Comparison of ENCODE assay signal across 8 cellular contexts in genomic region chr4:83010522-83011318, GRCh38. TPM values are rescaled to one million over a fixed set of nuclear protein-coding genes. Genes with fewer than 3 reads are reported as not detected.
DNase-seq lines count a peak whose midpoint lies in the region; ATAC-seq and TF ChIP-seq lines count a peak whose summit lies in the region.

Gene LIN54 (minus strand): TSS chr4:83010823. CDS start chr4:82984844, 25,979 bp downstream.

- H3K9ac ChIP-seq in MM.1S (ENCODE audit: low read length), result peak within 1 kb of the TSS; percentile 88

- no peaks in the 10 kb centered on the region for H3K9me2 ChIP-seq in MM.1S (replicated peaks; ENCODE audit: insufficient read depth, low read length)

- H3K4me1 ChIP-seq in MM.1S (ENCODE audit: low read length), result peaks cover 15% of the 10 kb centered on the region; the same call in 1 of the 2 replicates
- peaks cover 22% of the 10 kb centered on the region for H3K4me1 ChIP-seq in psoas muscle
- H3K4me1 ChIP-seq in urinary bladder (ENCODE audit: insufficient read depth), result no peaks in the 10 kb centered on the region

- H3K79me2 ChIP-seq in MM.1S (ENCODE audit: low read length), result peaks cover 67% of the 10 kb centered on the region

- TF ChIP-seq CTCF in MM.1S (IDR thresholded peaks at IDR 0.05; ENCODE audit: low read length), result no peak
- no peak for TF ChIP-seq CTCF in psoas muscle (IDR thresholded peaks at IDR 0.05)

- peak within 1 kb of the TSS; percentile 88 for H3K4me3 ChIP-seq in MM.1S (ENCODE audit: low read length)
- H3K4me3 ChIP-seq in psoas muscle, result peak within 1 kb of the TSS; percentile 87
- H3K4me3 ChIP-seq in urinary bladder (ENCODE audit: low read depth, low read length), result peak within 1 kb of the TSS; percentile 76

- H2AFZ ChIP-seq in MM.1S (ENCODE audit: low read length), result peak within 1 kb of the TSS; percentile 83

- intact Hi-C loops in left ventricle myocardium superior (cut with micrococcal nuclease) (no loop called here), psoas muscle (cut with DNase I) (loop anchor here (5.0 to 10.0 kb wide), 3 partner anchors 108 to 636 kb away; partner anchors contain the start of genes HNRNPD (in 1 of the 2), SEC31A (in 1 of the 2) and THAP9 (in 1 of the 2))

- H4K20me1 ChIP-seq in MM.1S (ENCODE audit: insufficient read depth, low read length), result no peaks in the 10 kb centered on the region

- DNase-seq in G401 (ENCODE audit: low spot score) (peak; percentile 69), H4 (ENCODE audit: low spot score) (peak; percentile 61), MM.1S (peak; percentile 78), T-helper 2 cell (peak; percentile 69 to 96 (median 82)), amniotic stem cell (lab: John Stamatoyannopoulos, UW) (peak; percentile 35), left ventricle myocardium superior (peak; percentile 86), psoas muscle (peak; percentile 86 to 90)

- ATAC-seq in left ventricle myocardium superior, result peak; percentile 57
- ATAC-seq in psoas muscle, result peak; percentile 49 to 71 (median 56)

- no peaks in the 10 kb centered on the region for H3K27me3 ChIP-seq in MM.1S (replicated peaks; ENCODE audit: insufficient read depth, low read length)
- no peaks in the 10 kb centered on the region for H3K27me3 ChIP-seq in psoas muscle (ENCODE audit: insufficient read depth in 3 of 3, low read length in 2 of 3)

- peak within 1 kb of the TSS; percentile 95 for H3K4me2 ChIP-seq in MM.1S (ENCODE audit: low read depth, low read length)

- WGBS in psoas muscle, 3 donors, result 0 to 1% (median 0%) methylated on average over 48 to 53 of the region's 54 CpGs
- WGBS in urinary bladder, result under 1% methylated on average over 54 of the region's 54 CpGs

- H3F3A ChIP-seq in MM.1S (ENCODE audit: insufficient read depth, low read length), result peaks cover 26% of the 10 kb centered on the region

- H3K27ac ChIP-seq in MM.1S (ENCODE audit: low read length) (peak within 1 kb of the TSS; percentile 79; the same call in 1 of the 2 replicates), psoas muscle (peak within 1 kb of the TSS; percentile 83), urinary bladder (ENCODE audit: low read depth) (peak within 1 kb of the TSS; percentile 92)

- H3K9me3 ChIP-seq in MM.1S (replicated peaks; ENCODE audit: insufficient read depth, low read length), result no peaks in the 10 kb centered on the region
- no peaks in the 10 kb centered on the region for H3K9me3 ChIP-seq in psoas muscle

- H3K36me3 ChIP-seq in MM.1S (replicated peaks; ENCODE audit: insufficient read depth, low read length) (no peaks in the 10 kb centered on the region), psoas muscle (ENCODE audit: insufficient read depth in 1 of 2, low read depth in 1 of 2) (no peaks in the 10 kb centered on the region), urinary bladder (ENCODE audit: insufficient read depth) (no peaks in the 10 kb centered on the region)

- in situ Hi-C loops in G401 (cut with HindIII; ENCODE audit: low sequenced_read_pairs), result no loop called here

RNA-seq across cellular contexts. Expression of gene LIN54, which starts in this region (rescaled TPM):
- 22.3 and 30.0 TPM in 2 replicates for total RNA-seq in G401 (2014; rRNA removed; shearing (Covaris generic))
- 13.9 and 15.4 TPM in 2 replicates for total RNA-seq in H4 (2014; rRNA removed; shearing (Covaris generic))
- 6.7 TPM for total RNA-seq in left ventricle myocardium superior
- 10 to 100 TPM in 2 of 4 donors, 1 to 10 TPM in 2; 6.3 to 13.6 (median 9.6) TPM for total RNA-seq in psoas muscle
- polyA plus RNA-seq in psoas muscle, result 10 to 100 TPM in 1 of 3 donors, 1 to 10 TPM in 2; 4.9 to 14.7 (median 5.0) TPM
- total RNA-seq in urinary bladder, result 21.5 TPM
- polyA plus RNA-seq in urinary bladder, result 5.5 TPM

Comparison
In these comparisons a context has a peak if more than half of its experiments do, and no peak if none do; other contexts are left out.
1. Peak in every context shown above with its lines: DNase-seq, ATAC-seq, H3K4me3 ChIP-seq and H3K27ac ChIP-seq.
2. DNase-seq: peak in every context shown above with its lines; median percentile 88 in psoas muscle; 86 in left ventricle myocardium superior; 82 in T-helper 2 cell; 78 in MM.1S; 69 in G401; 61 in H4; 35 in amniotic stem cell.